In genomic region chr11:66288866-66289547, GRCh38 we compare ENCODE assay signal across 8 cellular contexts. TPM values are rescaled to one million over a fixed set of nuclear protein-coding genes. Genes with fewer than 3 reads are reported as not detected.
A peak's percentile ranks its signal among the peaks of the same experiment; 100 is the strongest.
DNase-seq lines count a peak whose midpoint lies in the region; ATAC-seq lines count a peak whose summit lies in the region.

A gene with protein sequence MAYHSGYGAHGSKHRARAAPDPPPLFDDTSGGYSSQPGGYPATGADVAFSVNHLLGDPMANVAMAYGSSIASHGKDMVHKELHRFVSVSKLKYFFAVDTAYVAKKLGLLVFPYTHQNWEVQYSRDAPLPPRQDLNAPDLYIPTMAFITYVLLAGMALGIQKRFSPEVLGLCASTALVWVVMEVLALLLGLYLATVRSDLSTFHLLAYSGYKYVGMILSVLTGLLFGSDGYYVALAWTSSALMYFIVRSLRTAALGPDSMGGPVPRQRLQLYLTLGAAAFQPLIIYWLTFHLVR (minus strand): TSS chr11:66289143. CDS start chr11:66288985, 158 bp downstream.

- DNase-seq in NCI-H2081 (lab: John Stamatoyannopoulos, UW) (peak; percentile 98 to 99), T1000 (lab: John Stamatoyannopoulos, UW) (peak; percentile 98), astrocyte of the hippocampus (ENCODE audit: low read depth, low spot score) (peak; percentile 100), hepatic stellate cell (ENCODE audit: low spot score) (peak; percentile 100), aorta (peak; percentile 99 to 100)

- peak within 1 kb of the TSS; percentile 94 for H3K27ac ChIP-seq in rectal smooth muscle tissue (ENCODE audit: low read depth, low read length)
- H3K27ac ChIP-seq in aorta (ENCODE audit: low read depth in 1 of 2, low read length in 2 of 2) = peak within 1 kb of the TSS; percentile 43 to 77

- peak within 1 kb of the TSS; percentile 54 for H3K9ac ChIP-seq in rectal smooth muscle tissue (ENCODE audit: low read length)

- H3K4me3 ChIP-seq in rectal smooth muscle tissue (ENCODE audit: low read length) (peak within 1 kb of the TSS; percentile 86), aorta (ENCODE audit: low read length in 2 of 2) (peak within 1 kb of the TSS; percentile 51 to 54)

- intact Hi-C loops in aorta (cut with DNase I) = no loop called here

- H3K4me1 ChIP-seq in rectal smooth muscle tissue (ENCODE audit: control insufficient read depth, insufficient read depth, low read length) (no peaks in the 10 kb centered on the region), aorta (ENCODE audit: control insufficient read depth in 1 of 2, insufficient read depth in 2 of 2, low read length in 2 of 2) (no peaks in the 10 kb centered on the region)

- ATAC-seq in GM18508 (IDR thresholded peaks at IDR 0.05; ENCODE audit: insufficient read depth, unreplicated experiment) = peak; percentile 72
- peak; percentile 76 for ATAC-seq in HG03025 (IDR thresholded peaks at IDR 0.05; ENCODE audit: low FRiP score, unreplicated experiment)
- ATAC-seq in aorta (ENCODE audit: low FRiP score) = peak; percentile 97

- H3K9me3 ChIP-seq in aorta (ENCODE audit: control insufficient read depth, low read length) = no peaks in the 10 kb centered on the region

- peaks cover 17% of the 10 kb centered on the region for H3K27me3 ChIP-seq in rectal smooth muscle tissue (ENCODE audit: control insufficient read depth, insufficient read depth, low read length)
- no peaks in the 10 kb centered on the region for H3K27me3 ChIP-seq in aorta (ENCODE audit: control insufficient read depth in 1 of 2, insufficient read depth in 2 of 2, low read length in 1 of 2)

- H3K36me3 ChIP-seq in rectal smooth muscle tissue (ENCODE audit: control insufficient read depth, insufficient read depth, low read length) (no peaks in the 10 kb centered on the region), aorta (ENCODE audit: control insufficient read depth in 1 of 2, insufficient read depth in 2 of 2, low read length in 1 of 2) (no peaks in the 10 kb centered on the region)

- 0% methylated on average over 60 to 74 of the region's 74 CpGs for WGBS in aorta, 2 donors

RNA-seq across cellular contexts. Expression of the gene that starts here (rescaled TPM):
- total RNA-seq in aorta = 10 to 100 TPM; 73.2 to 75.5 TPM
- polyA plus RNA-seq in aorta = 100 to 1,000 TPM in 1 of 2 donors, 10 to 100 TPM in 1; 76.0 to 109 TPM

Comparison
In these comparisons a context has a peak if more than half of its experiments do, and no peak if none do; other contexts are left out.
1. Peak in every context shown above with its lines: DNase-seq, ATAC-seq, H3K4me3 ChIP-seq and H3K27ac ChIP-seq.